In genomic region chr14:55891692-55892091, GRCh38 we compare ENCODE assay signal across 11 cellular contexts.
DNase-seq lines count a peak whose midpoint lies in the region; TF ChIP-seq lines count a peak whose summit lies in the region.
"Had no signal": no experiment of that assay in that cellular context is flagged by ENCODE, and none has a peak within 500 bp of the region (broad histone marks: within the 10 kb centered on the region; RNA-seq: fewer than 3 reads in every experiment).

No MANE protein-coding gene starts in this region.

- H3K4me1 Mint-ChIP-seq in neural progenitor cell = peaks cover 15% of the 10 kb centered on the region
- H3K4me1 Mint-ChIP-seq: B cell had no signal

- H3K4me3 Mint-ChIP-seq in neural progenitor cell = no peak overlapping the region
- H3K4me3 Mint-ChIP-seq: B cell; CD4-positive, alpha-beta T cell had no signal

- peaks cover 4% of the 10 kb centered on the region for H3K27me3 Mint-ChIP-seq in neural progenitor cell (ENCODE audit: insufficient read depth, low read depth)

- peak overlapping the region; percentile 86 for H2AFZ ChIP-seq in neural progenitor cell (replicated peaks)

- no peaks in the 10 kb centered on the region for H3K36me3 ChIP-seq in H7 (replicated peaks; ENCODE audit: control insufficient read depth, insufficient read depth, low read length)
- no peaks in the 10 kb centered on the region for H3K36me3 ChIP-seq in NT2/D1 (ENCODE audit: insufficient read depth, insufficient read length, low read length)
- no peaks in the 10 kb centered on the region for H3K36me3 ChIP-seq in neural progenitor cell
- no peaks in the 10 kb centered on the region for H3K36me3 ChIP-seq in brain microvascular endothelial cell (replicated peaks)

- H3K4me3 ChIP-seq in H7 (ENCODE audit: insufficient read depth, low read depth, low read length) = no peak overlapping the region
- no peak overlapping the region for H3K4me3 ChIP-seq in NT2/D1 (ENCODE audit: insufficient read length, low read depth)
- no peak overlapping the region for H3K4me3 ChIP-seq in neural progenitor cell
- no peak overlapping the region for H3K4me3 ChIP-seq in brain microvascular endothelial cell (ENCODE audit: low read depth, low read length)

- no peak overlapping the region for H3K27ac Mint-ChIP-seq in neural progenitor cell
- H3K27ac Mint-ChIP-seq: B cell; CD4-positive, alpha-beta T cell had no signal

- no peaks in the 10 kb centered on the region for H3K9me3 Mint-ChIP-seq in neural progenitor cell
- H3K9me3 Mint-ChIP-seq: CD4-positive, alpha-beta T cell had no signal

- H3K27me3 ChIP-seq in H7 (ENCODE audit: control insufficient read depth, insufficient read depth, low read length) = no peaks in the 10 kb centered on the region
- no peaks in the 10 kb centered on the region for H3K27me3 ChIP-seq in NT2/D1 (ENCODE audit: insufficient read depth, insufficient read length)
- no peaks in the 10 kb centered on the region for H3K27me3 ChIP-seq in neural progenitor cell
- H3K27me3 ChIP-seq in brain microvascular endothelial cell (replicated peaks) = no peaks in the 10 kb centered on the region

- TF ChIP-seq CTCF in neural progenitor cell (IDR thresholded peaks at IDR 0.05) (no peak), brain microvascular endothelial cell (IDR thresholded peaks at IDR 0.05; ENCODE audit: low read depth, low read length, missing control alignments) (no peak)

- no peaks in the 10 kb centered on the region for H3F3A ChIP-seq in neural progenitor cell (ENCODE audit: low read depth)

- no peaks in the 10 kb centered on the region for H3K36me3 Mint-ChIP-seq in neural progenitor cell

- H3K4me1 ChIP-seq in NT2/D1 (ENCODE audit: insufficient read depth, insufficient read length) = no peaks in the 10 kb centered on the region
- H3K4me1 ChIP-seq in neural progenitor cell = peaks cover 11% of the 10 kb centered on the region

- in situ Hi-C loops in brain microvascular endothelial cell (cut with HindIII; ENCODE audit: low pct_ligation_motif_present, low sequenced_read_pairs) = no loop called here

- H3K9me3 ChIP-seq in NT2/D1 (ENCODE audit: insufficient read depth, low read length) (no peaks in the 10 kb centered on the region), neural progenitor cell (ENCODE audit: low read depth) (no peaks in the 10 kb centered on the region)

- H3K9ac ChIP-seq in NT2/D1 (ENCODE audit: insufficient read length, low read depth) (no peak overlapping the region), neural progenitor cell (no peak overlapping the region)

- H3K79me2 ChIP-seq in neural progenitor cell (ENCODE audit: low read depth) = no peaks in the 10 kb centered on the region

- DNase-seq in H7 (peak; percentile 40), NT2/D1 (ENCODE audit: low read depth, low spot score) (peak; percentile 66), iPS DF 19.7 (ENCODE audit: low read depth, low spot score) (peak; percentile 50), neural progenitor cell (ENCODE audit: low spot score) (no peak), brain microvascular endothelial cell (no peak), NCI-H2171 (lab: John Stamatoyannopoulos, UW) (no peak), NCI-H774 (lab: John Stamatoyannopoulos, UW) (no peak)
- DNase-seq: C1 segment of cervical spinal cord; CD4-positive, alpha-beta T cell; DMS79 had no signal

- no peak overlapping the region for H3K27ac ChIP-seq in neural progenitor cell
- H3K27ac ChIP-seq in brain microvascular endothelial cell = no peak overlapping the region

- no peaks in the 10 kb centered on the region for H4K20me1 ChIP-seq in neural progenitor cell (ENCODE audit: low read depth)

- H3K4me2 ChIP-seq in neural progenitor cell = no peak overlapping the region

Comparison
In these comparisons a context has a peak if more than half of its experiments do, and no peak if none do; other contexts are left out.
1. DNase-seq: peak in H7 (single experiment), NT2/D1 (single experiment) and iPS DF 19.7 (single experiment); none in neural progenitor cell (single experiment), brain microvascular endothelial cell (single experiment), NCI-H2171 (single experiment) and NCI-H774 (single experiment).